ENCODE assay signal across 8 cellular contexts in the genomic region with DNA sequence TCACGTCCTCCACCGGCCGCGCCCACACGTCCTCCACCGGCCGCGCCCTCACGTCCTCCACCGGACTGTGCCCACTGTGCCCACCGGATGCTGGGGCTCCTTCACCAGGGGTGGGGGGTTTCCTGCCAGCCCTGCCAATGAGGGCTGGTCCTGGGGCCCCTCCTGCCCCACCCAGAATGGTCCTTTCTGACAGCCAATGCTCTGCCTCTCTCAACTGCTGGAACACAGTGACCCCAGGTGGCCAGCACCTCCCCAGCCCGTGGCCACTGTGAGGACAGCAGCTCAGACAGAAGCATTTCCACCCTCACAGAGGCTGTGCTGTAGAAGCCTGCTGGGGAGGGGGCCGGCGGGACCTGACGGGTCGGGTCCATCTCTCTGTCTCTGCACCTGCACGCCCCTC.
A peak's percentile ranks its signal among the peaks of the same experiment; 100 is the strongest.
DNase-seq lines count a peak whose midpoint lies in the region; ATAC-seq and TF ChIP-seq lines count a peak whose summit lies in the region.

No MANE protein-coding gene starts in this region.

- DNase-seq in CMK (ENCODE audit: low read depth) (peak; percentile 77), Peyer's patch (no peak), astrocyte of the hippocampus (ENCODE audit: low read depth, low spot score) (peak; percentile 33), mesendoderm (peak; percentile 31), esophagus squamous epithelium (lab: John Stamatoyannopoulos, UW) (no peak), sigmoid colon (no peak), NCI-H1417 (lab: John Stamatoyannopoulos, UW) (no peak)

- TF ChIP-seq POLR2A in Peyer's patch (IDR thresholded peaks at IDR 0.05), result no peak
- TF ChIP-seq POLR2A in esophagus squamous epithelium (IDR thresholded peaks at IDR 0.05), result no peak
- TF ChIP-seq POLR2A in sigmoid colon (IDR thresholded peaks at IDR 0.05), result no peak

- H3K9ac ChIP-seq in mesendoderm (ENCODE audit: low read length), result no peak overlapping the region

- no peak overlapping the region for H3K18ac ChIP-seq in mesendoderm (ENCODE audit: low read length)

- WGBS in mesendoderm (ENCODE audit: extremely low coverage, insufficient coverage, low lambda C conversion rate), result no CpG with 5 or more reads among the region's 17 CpGs
- 80 to 96% methylated on average over 4 to 7 of the region's 17 CpGs for WGBS in esophagus squamous epithelium, 2 donors
- WGBS in sigmoid colon, 2 donors, result 84% methylated on average over 17 of the region's 17 CpGs

- TF ChIP-seq CTCF in Peyer's patch (IDR thresholded peaks at IDR 0.05) (peak in 4 of 6 experiments; percentile 13 to 44 (median 30)), esophagus squamous epithelium (IDR thresholded peaks at IDR 0.05) (peak in 3 of 6 experiments; percentile 11 to 36 (median 17)), sigmoid colon (IDR thresholded peaks at IDR 0.05) (peak in 1 of 4 experiments; percentile 11)

- no peak overlapping the region for H3K23ac ChIP-seq in mesendoderm (ENCODE audit: low read length)

- H4K5ac ChIP-seq in mesendoderm (ENCODE audit: low read length), result no peak overlapping the region

- no peak overlapping the region for H2BK15ac ChIP-seq in mesendoderm (replicated peaks; ENCODE audit: low read depth)

- no peak overlapping the region for H3K56ac ChIP-seq in mesendoderm (ENCODE audit: low read length)

- no peak overlapping the region for H2BK5ac ChIP-seq in mesendoderm (ENCODE audit: low read length)

- no peaks in the 10 kb centered on the region for H3K79me2 ChIP-seq in mesendoderm (ENCODE audit: control insufficient read depth, insufficient read depth, low read length)

- intact Hi-C loops in esophagus squamous epithelium (cut with DNase I) (no loop called here), sigmoid colon (cut with DNase I) (no loop called here)

- H3K4me3 ChIP-seq in Peyer's patch, result no peak overlapping the region
- no peak overlapping the region for H3K4me3 ChIP-seq in mesendoderm (ENCODE audit: low read length)
- no peak overlapping the region for H3K4me3 ChIP-seq in esophagus squamous epithelium
- no peak overlapping the region for H3K4me3 ChIP-seq in sigmoid colon

- H3K9me3 ChIP-seq in Peyer's patch (no peaks in the 10 kb centered on the region), esophagus squamous epithelium (no peaks in the 10 kb centered on the region), sigmoid colon (no peaks in the 10 kb centered on the region)

- no peaks in the 10 kb centered on the region for H3K36me3 ChIP-seq in Peyer's patch
- H3K36me3 ChIP-seq in mesendoderm (ENCODE audit: control insufficient read depth, insufficient read depth, low read length), result no peaks in the 10 kb centered on the region
- no peaks in the 10 kb centered on the region for H3K36me3 ChIP-seq in esophagus squamous epithelium
- H3K36me3 ChIP-seq in sigmoid colon, result no peaks in the 10 kb centered on the region

- no peak overlapping the region for H3K4me2 ChIP-seq in mesendoderm (ENCODE audit: low read length)

- H4K8ac ChIP-seq in mesendoderm (ENCODE audit: low read depth, low read length), result no peak overlapping the region

- H3K27ac ChIP-seq in Peyer's patch (no peak overlapping the region), mesendoderm (ENCODE audit: low read depth, low read length) (no peak overlapping the region), esophagus squamous epithelium (no peak overlapping the region), sigmoid colon (no peak overlapping the region)

- no peak overlapping the region for H2AK5ac ChIP-seq in mesendoderm (ENCODE audit: low read length)

- no peaks in the 10 kb centered on the region for H3K79me1 ChIP-seq in mesendoderm (ENCODE audit: low read length)

- H3K4ac ChIP-seq in mesendoderm (ENCODE audit: low read depth, low read length), result no peak overlapping the region

- H3K4me1 ChIP-seq in Peyer's patch, result no peaks in the 10 kb centered on the region
- H3K4me1 ChIP-seq in mesendoderm (ENCODE audit: control insufficient read depth, low read depth, low read length), result no peaks in the 10 kb centered on the region
- no peaks in the 10 kb centered on the region for H3K4me1 ChIP-seq in esophagus squamous epithelium
- H3K4me1 ChIP-seq in sigmoid colon, result no peaks in the 10 kb centered on the region

- no peak for ATAC-seq in GM18867 (IDR thresholded peaks at IDR 0.05; ENCODE audit: unreplicated experiment)

- H2BK120ac ChIP-seq in mesendoderm (ENCODE audit: low read depth, low read length), result no peak overlapping the region

- TF ChIP-seq EP300 in sigmoid colon (IDR thresholded peaks at IDR 0.05), result no peak

- H3K27me3 ChIP-seq in Peyer's patch (no peaks in the 10 kb centered on the region), mesendoderm (ENCODE audit: insufficient read depth, low read length, poor library complexity) (no peaks in the 10 kb centered on the region), esophagus squamous epithelium (no peaks in the 10 kb centered on the region), sigmoid colon (no peaks in the 10 kb centered on the region)

Comparison
In these comparisons a context has a peak if more than half of its experiments do, and no peak if none do; other contexts are left out.
1. DNase-seq: peak in CMK (single experiment), astrocyte of the hippocampus (single experiment) and mesendoderm (single experiment); none in Peyer's patch (0 of 3), esophagus squamous epithelium (single experiment), sigmoid colon (single experiment) and NCI-H1417 (0 of 3).